Comparison of ENCODE assay signal across 23 cellular contexts in the genomic region with DNA sequence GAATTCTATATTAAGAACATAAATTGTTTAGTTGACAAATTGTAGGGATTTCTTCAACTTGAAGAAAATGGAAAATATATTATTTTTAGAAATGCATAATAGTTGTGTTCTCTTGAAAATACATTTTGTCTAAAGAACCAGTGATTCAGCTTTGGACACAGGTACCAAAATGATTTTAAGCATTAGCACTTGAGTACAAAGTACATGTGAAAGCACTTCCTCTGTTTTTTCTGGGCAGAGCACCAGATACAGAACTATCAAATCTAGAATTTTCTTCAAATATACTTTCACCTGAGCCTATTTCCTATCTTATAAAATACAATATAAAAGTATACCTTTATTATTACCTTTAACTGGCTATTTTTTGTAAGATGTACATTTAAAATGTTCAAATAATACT.
DNase-seq lines count a peak whose midpoint lies in the region; ATAC-seq and TF ChIP-seq lines count a peak whose summit lies in the region.
"Had no signal": no experiment of that assay in that cellular context is flagged by ENCODE, and none has a peak within 500 bp of the region (broad histone marks: within the 10 kb centered on the region; RNA-seq: fewer than 3 reads in every experiment).

No MANE protein-coding gene starts in this region.

- no peak overlapping the region for H3K4me3 ChIP-seq in SU-DHL-6 (ENCODE audit: insufficient read depth, low read length, poor library complexity, severe bottlenecking)
- H3K4me3 ChIP-seq in neural progenitor cell, result no peak overlapping the region
- H3K4me3 ChIP-seq: A549; BLaER1 treated with 17β-estradiol and CSF1 and Interleukin-3, amounts not matched to agents 10 nM and 100 nM; GM23248 had no signal

- H3F3A ChIP-seq in SU-DHL-6 (ENCODE audit: insufficient read depth) (no peaks in the 10 kb centered on the region), neural progenitor cell (ENCODE audit: low read depth) (peaks cover 6% of the 10 kb centered on the region)

- H3K4me1 Mint-ChIP-seq in glutamatergic neuron (ENCODE audit: low read depth, unreplicated experiment) (peaks cover 24% of the 10 kb centered on the region), neural progenitor cell (peaks cover 13% of the 10 kb centered on the region)
- H3K4me1 Mint-ChIP-seq: CD14-positive monocyte; CD8-positive, alpha-beta memory T cell had no signal

- DNase-seq in G401 (ENCODE audit: low spot score) (peak; percentile 20), glutamatergic neuron (no peak), neural progenitor cell (ENCODE audit: low spot score) (no peak), NCI-H82 (lab: John Stamatoyannopoulos, UW) (no peak)
- no peak for DNase-seq in activated CD4-positive, CD25-positive, alpha-beta regulatory T cell (lab: John Stamatoyannopoulos, UW)
- DNase-seq: 8988T; ACHN; AML-193; BE2C; CD4-positive, alpha-beta T cell; CD8-positive, alpha-beta memory T cell; DMS 273 treated with DMSO at 0.1 percent for 48 hours; DMS79; EL; GF-D8; GM23248; H9 had no signal

- H3K9me3 ChIP-seq in SU-DHL-6 (ENCODE audit: insufficient read depth, low read length), result no peaks in the 10 kb centered on the region
- H3K9me3 ChIP-seq in neural progenitor cell (ENCODE audit: low read depth), result no peaks in the 10 kb centered on the region
- H3K9me3 ChIP-seq: A549, BE2C had no signal

- H3K9me2 ChIP-seq in SU-DHL-6 (replicated peaks; ENCODE audit: insufficient read depth, low read length), result no peaks in the 10 kb centered on the region

- H4K20me1 ChIP-seq in SU-DHL-6 (ENCODE audit: low read depth, low read length) (no peaks in the 10 kb centered on the region), neural progenitor cell (ENCODE audit: low read depth) (no peaks in the 10 kb centered on the region)
- H4K20me1 ChIP-seq: BLaER1 treated with 17β-estradiol and CSF1 and Interleukin-3, amounts not matched to agents 10 nM and 100 nM had no signal

- no peaks in the 10 kb centered on the region for H3K36me3 ChIP-seq in SU-DHL-6 (ENCODE audit: low read length)
- H3K36me3 ChIP-seq in neural progenitor cell, result peaks cover 13% of the 10 kb centered on the region
- H3K36me3 ChIP-seq: BE2C; BLaER1 treated with 17β-estradiol and CSF1 and Interleukin-3, amounts not matched to agents 10 nM and 100 nM had no signal

- ATAC-seq in GM21529 (IDR thresholded peaks at IDR 0.05; ENCODE audit: unreplicated experiment), result no peak
- ATAC-seq: A549, HCT116 had no signal

- peaks cover 4% of the 10 kb centered on the region for H3K27me3 Mint-ChIP-seq in glutamatergic neuron (ENCODE audit: unreplicated experiment)
- H3K27me3 Mint-ChIP-seq in neural progenitor cell (ENCODE audit: insufficient read depth, low read depth), result peaks cover 1% of the 10 kb centered on the region
- H3K27me3 Mint-ChIP-seq: CD4-positive, alpha-beta T cell; CD8-positive, alpha-beta memory T cell had no signal

- H3K27ac ChIP-seq in SU-DHL-6 (ENCODE audit: low read depth, low read length) (peak overlapping the region; percentile 82; the same call in 1 of the 2 replicates), neural progenitor cell (peak overlapping the region; percentile 51)
- H3K27ac ChIP-seq: A549; BLaER1 treated with 17β-estradiol and CSF1 and Interleukin-3, amounts not matched to agents 10 nM and 100 nM; GM23248 had no signal

- H3K27me3 ChIP-seq in SU-DHL-6 (ENCODE audit: low read length) (no peaks in the 10 kb centered on the region), neural progenitor cell (no peaks in the 10 kb centered on the region)
- H3K27me3 ChIP-seq: BE2C; BLaER1 treated with 17β-estradiol and CSF1 and Interleukin-3, amounts not matched to agents 10 nM and 100 nM had no signal

- peaks cover 6% of the 10 kb centered on the region for H3K4me1 ChIP-seq in neural progenitor cell
- H3K4me1 ChIP-seq: A549, BE2C had no signal

- H3K36me3 Mint-ChIP-seq in glutamatergic neuron (ENCODE audit: unreplicated experiment) (peaks cover 14% of the 10 kb centered on the region), neural progenitor cell (peaks cover 35% of the 10 kb centered on the region)
- H3K36me3 Mint-ChIP-seq: CD14-positive monocyte; CD8-positive, alpha-beta memory T cell had no signal

- H3K4me2 ChIP-seq in SU-DHL-6 (ENCODE audit: low read depth, low read length, poor library complexity, severe bottlenecking) (peak overlapping the region; percentile 51), neural progenitor cell (no peak overlapping the region)
- H3K4me2 ChIP-seq: A549; BLaER1 treated with 17β-estradiol and CSF1 and Interleukin-3, amounts not matched to agents 10 nM and 100 nM had no signal

- no peak for TF ChIP-seq CTCF in SU-DHL-6 (IDR thresholded peaks at IDR 0.05; ENCODE audit: insufficient read depth, low read length, poor library complexity, severe bottlenecking)
- TF ChIP-seq CTCF in glutamatergic neuron (IDR thresholded peaks at IDR 0.05; ENCODE audit: partially characterized antibody, unreplicated experiment), result no peak
- TF ChIP-seq CTCF in neural progenitor cell (IDR thresholded peaks at IDR 0.05), result no peak

- H3K9ac ChIP-seq in SU-DHL-6 (ENCODE audit: low read length) (no peak overlapping the region), neural progenitor cell (no peak overlapping the region)
- H3K9ac ChIP-seq: BLaER1 treated with 17β-estradiol and CSF1 and Interleukin-3, amounts not matched to agents 10 nM and 100 nM; GM23248 had no signal

- H2AFZ ChIP-seq in SU-DHL-6 (ENCODE audit: low read depth, low read length, severe bottlenecking) (peak overlapping the region; percentile 82), neural progenitor cell (replicated peaks) (no peak overlapping the region)
- H2AFZ ChIP-seq: GM23248 had no signal

- H3K4me3 Mint-ChIP-seq in glutamatergic neuron (ENCODE audit: unreplicated experiment) (no peak overlapping the region), neural progenitor cell (no peak overlapping the region)
- H3K4me3 Mint-ChIP-seq: CD14-positive monocyte; CD4-positive, alpha-beta T cell; CD8-positive, alpha-beta memory T cell; H9 had no signal

- H3K79me2 ChIP-seq in SU-DHL-6 (ENCODE audit: insufficient read depth, low read length) (no peaks in the 10 kb centered on the region), neural progenitor cell (ENCODE audit: low read depth) (peaks cover 32% of the 10 kb centered on the region)

- H3K27ac Mint-ChIP-seq in glutamatergic neuron (ENCODE audit: unreplicated experiment) (peak overlapping the region; percentile 87), neural progenitor cell (no peak overlapping the region)
- H3K27ac Mint-ChIP-seq: CD14-positive monocyte; CD4-positive, alpha-beta T cell; CD8-positive, alpha-beta memory T cell had no signal

- in situ Hi-C loops in G401 (cut with HindIII; ENCODE audit: low sequenced_read_pairs), result no loop called here

- peaks cover 5% of the 10 kb centered on the region for H3K9me3 Mint-ChIP-seq in glutamatergic neuron (ENCODE audit: unreplicated experiment)
- peaks cover 19% of the 10 kb centered on the region for H3K9me3 Mint-ChIP-seq in neural progenitor cell
